22 cellular contexts compared by ENCODE assay signal in genomic region chr2:2117923-2118322, GRCh38.
"Had no signal": no experiment of that assay in that cellular context is flagged by ENCODE, and none has a peak within 500 bp of the region (broad histone marks: within the 10 kb centered on the region; RNA-seq: fewer than 3 reads in every experiment).

No MANE protein-coding gene starts in this region.

- H3K27ac Mint-ChIP-seq: dendritic cell treated with granulocyte-macrophage colony-stimulating factor and Interleukin-4, amounts not matched to agents 40 ng/mL and 50 ng/mL, for 4 days; effector memory CD8-positive, alpha-beta T cell; endodermal cell had no signal

- H3K9me3 Mint-ChIP-seq: dendritic cell treated with granulocyte-macrophage colony-stimulating factor and Interleukin-4, amounts not matched to agents 40 ng/mL and 50 ng/mL, for 4 days had no signal

- DNase-seq: colonic mucosa; cortex of kidney; dermis blood vessel endothelial cell; dorsolateral prefrontal cortex; effector CD4-positive, alpha-beta T cell; effector CD8-positive, alpha-beta T cell; effector memory CD4-positive, alpha-beta T cell; effector memory CD8-positive, alpha-beta T cell; endodermal cell; erythroblast; esophagus squamous epithelium; foreskin fibroblast; foreskin keratinocyte; foreskin melanocyte; gastrocnemius medialis; glutamatergic neuron; head of caudate nucleus; heart left ventricle; heart right ventricle had no signal

- H3K4me3 Mint-ChIP-seq: dendritic cell treated with granulocyte-macrophage colony-stimulating factor and Interleukin-4, amounts not matched to agents 40 ng/mL and 50 ng/mL, for 4 days; effector memory CD8-positive, alpha-beta T cell; endodermal cell had no signal

- H3K27me3 Mint-ChIP-seq: effector memory CD8-positive, alpha-beta T cell had no signal

- ATAC-seq: effector memory CD8-positive, alpha-beta T cell; esophagus mucosa; foreskin keratinocyte; gastrocnemius medialis; gastroesophageal sphincter; heart left ventricle; heart right ventricle had no signal
